ENCODE assay signal across 6 cellular contexts in genomic region chr9:8349928-8350327, GRCh38.
"Had no signal": no experiment of that assay in that cellular context is flagged by ENCODE, and none has a peak within 500 bp of the region (broad histone marks: within the 10 kb centered on the region; RNA-seq: fewer than 3 reads in every experiment).

No MANE protein-coding gene starts in this region.

- H3K27ac ChIP-seq: HL-60 had no signal

- FAIRE-seq: H1, HepG2 had no signal

- H2AFZ ChIP-seq: GM23338 had no signal

- H3K4me2 ChIP-seq: GM23338 had no signal

- ATAC-seq: GM23338, HepG2 had no signal

- H3K4me3 ChIP-seq: GM23338 had no signal

- DNase-seq: H9, HCEC 1CT had no signal
